12 cellular contexts compared by ENCODE assay signal in the genomic region with DNA sequence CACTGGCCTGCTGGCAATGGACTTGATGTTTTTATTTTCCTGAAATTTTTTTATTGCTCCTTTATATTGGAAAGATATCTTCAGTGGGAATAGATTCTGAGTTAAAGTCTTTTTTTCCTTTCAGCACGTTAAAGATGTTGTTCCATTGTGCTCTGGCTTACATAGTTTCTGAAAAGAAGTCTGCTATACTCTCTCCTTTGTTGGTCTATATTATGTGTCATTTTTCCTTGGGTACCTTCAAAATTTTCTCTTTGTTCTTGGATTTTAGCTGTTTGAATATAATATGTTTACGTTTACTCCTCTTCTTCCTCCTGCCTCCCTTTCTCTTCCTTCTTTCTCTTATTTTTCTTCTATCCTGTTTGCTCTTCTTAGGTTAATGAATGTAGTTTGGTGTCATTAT.
"Had no signal": no experiment of that assay in that cellular context is flagged by ENCODE, and none has a peak within 500 bp of the region (broad histone marks: within the 10 kb centered on the region; RNA-seq: fewer than 3 reads in every experiment).

No MANE protein-coding gene starts in this region.

- H3K27me3 ChIP-seq: body of pancreas, dorsolateral prefrontal cortex, upper lobe of right lung had no signal

- DNase-seq: activated B cell treated with CpG ODN at 0.5 μM for 24 hours; activated CD4-positive, alpha-beta memory T cell treated with anti-CD3 and anti-CD28 coated beads for 36 hours; activated CD4-positive, alpha-beta T cell treated with anti-CD3 and anti-CD28 coated beads for 4 hours; activated naive CD4-positive, alpha-beta T cell; body of pancreas; dorsolateral prefrontal cortex; immature natural killer cell; kidney glomerular epithelial cell; left ventricle myocardium inferior; retina; stimulated activated naive CD4-positive, alpha-beta T cell; upper lobe of right lung had no signal

- H3K4me3 ChIP-seq: body of pancreas, dorsolateral prefrontal cortex, left ventricle myocardium inferior, upper lobe of right lung had no signal

- ATAC-seq: body of pancreas, upper lobe of right lung had no signal

- H3K27ac ChIP-seq: body of pancreas, dorsolateral prefrontal cortex, left ventricle myocardium inferior, upper lobe of right lung had no signal
